Comparison of ENCODE assay signal across 8 cellular contexts in the genomic region with DNA sequence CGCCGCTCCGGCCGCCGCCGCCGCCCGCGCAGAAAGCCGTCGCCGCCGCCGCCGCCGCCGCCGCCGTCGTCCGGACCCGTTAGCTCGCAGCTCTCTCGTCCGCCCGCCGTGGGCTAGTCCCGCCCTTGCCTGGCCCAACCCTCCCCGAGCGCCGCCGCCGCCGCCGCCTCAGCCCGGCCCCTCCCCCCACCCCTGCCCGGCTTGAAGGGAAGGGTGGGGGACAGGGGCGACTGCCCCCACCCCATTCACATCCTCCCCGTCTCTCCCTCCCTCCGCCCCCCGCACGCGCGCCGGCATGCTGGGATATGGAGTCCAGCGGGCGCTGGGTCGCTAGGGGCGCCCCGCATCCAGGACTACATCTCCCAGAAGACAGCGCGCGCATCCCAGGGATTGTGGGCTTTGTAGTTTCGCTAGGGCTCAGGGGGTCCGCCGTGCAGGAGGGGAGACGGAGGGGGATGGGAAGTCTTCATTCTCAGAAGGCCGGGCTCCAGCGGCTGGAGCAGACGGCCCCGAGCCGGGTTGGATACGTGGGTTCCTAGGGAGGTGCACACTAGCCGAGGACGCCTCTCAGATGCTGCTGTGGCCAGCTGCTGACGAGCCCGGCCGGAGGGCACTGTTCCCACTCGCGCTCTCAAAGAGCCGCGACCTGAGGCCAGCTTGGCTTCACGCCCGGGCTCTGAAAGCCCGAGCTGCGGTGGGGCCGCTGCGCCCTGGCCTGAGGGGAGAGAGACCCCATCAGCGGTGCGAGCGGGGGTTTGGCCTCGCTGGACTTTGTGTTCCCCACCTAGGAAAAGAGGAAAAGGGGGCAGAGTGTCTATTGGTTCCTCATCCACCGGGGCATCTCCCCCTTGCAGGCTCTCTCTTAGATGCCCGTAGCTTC. TPM values are rescaled to one million over a fixed set of nuclear protein-coding genes. Genes with fewer than 3 reads are reported as not detected.
A peak's percentile ranks its signal among the peaks of the same experiment; 100 is the strongest.
DNase-seq lines count a peak whose midpoint lies in the region; ATAC-seq, FAIRE-seq and TF ChIP-seq lines count a peak whose summit lies in the region.

A gene with protein sequence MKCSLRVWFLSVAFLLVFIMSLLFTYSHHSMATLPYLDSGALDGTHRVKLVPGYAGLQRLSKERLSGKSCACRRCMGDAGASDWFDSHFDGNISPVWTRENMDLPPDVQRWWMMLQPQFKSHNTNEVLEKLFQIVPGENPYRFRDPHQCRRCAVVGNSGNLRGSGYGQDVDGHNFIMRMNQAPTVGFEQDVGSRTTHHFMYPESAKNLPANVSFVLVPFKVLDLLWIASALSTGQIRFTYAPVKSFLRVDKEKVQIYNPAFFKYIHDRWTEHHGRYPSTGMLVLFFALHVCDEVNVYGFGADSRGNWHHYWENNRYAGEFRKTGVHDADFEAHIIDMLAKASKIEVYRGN (minus strand): TSS at position 118 of the 880 bp plus-strand sequence. CDS start 40,570 bp downstream, outside the sequence.

- H3K4me1 ChIP-seq in A549: peaks cover 39% of the 10 kb centered on the region

- peaks cover 39% of the 10 kb centered on the region for H3K4me1 Mint-ChIP-seq in activated B cell treated with CpG ODN at 0.5 μM for 24 hours

- intact Hi-C loops in activated B cell treated with CpG ODN at 0.5 μM for 24 hours (cut with micrococcal nuclease): loop anchor here (1.0 to 5.0 kb wide), 7 partner anchors 8 to 1597 kb away; a partner anchor contains a TSS

- CTCF ChIA-PET in A549 (lab: Yijun Ruan, JAX) (interaction anchor here (0.8 to 1.9 kb wide), 6 partner anchors 10 to 58 kb away, joined by 3 to 8 read pairs (median 4); no protein-coding TSS in a partner anchor), activated B cell treated with CpG ODN at 0.5 μM for 24 hours (lab: Charles Lee) (interaction anchor here (1.3 to 1.6 kb wide), 3 partner anchors 15 to 59 kb away, joined by 4 to 6 read pairs (median 5); a partner anchor contains a TSS)

- H3K4me3 ChIP-seq in A549 (peak within 1 kb of the TSS; percentile 69), cardiac fibroblast (replicated peaks in 1 of 2; ENCODE audit: low read depth in 2 of 2, low read length in 2 of 2) (peak within 1 kb of the TSS; percentile 88 to 95)

- peaks cover 14% of the 10 kb centered on the region for H3K36me3 Mint-ChIP-seq in activated B cell treated with CpG ODN at 0.5 μM for 24 hours (ENCODE audit: low read depth)

- peak within 1 kb of the TSS; percentile 96 for H3K4me3 Mint-ChIP-seq in activated B cell treated with CpG ODN at 0.5 μM for 24 hours

- POLR2A ChIA-PET in A549 (lab: Yijun Ruan, JAX): interaction anchor here (1.0 to 3.6 kb wide), 2 partner anchors 11 to 59 kb away, joined by 4 to 20 read pairs; no protein-coding TSS in a partner anchor
- POLR2A ChIA-PET in activated B cell treated with CpG ODN at 0.5 μM for 24 hours (lab: Charles Lee): interaction anchor here (0.8 to 3.2 kb wide), 11 partner anchors 9 to 150 kb away, joined by 3 to 39 read pairs (median 7); a partner anchor contains a TSS

- 6% methylated on average over 13 of the region's 84 CpGs for WGBS in A549 (ENCODE audit: missing lambda C conversion rate)

- no peak for TF ChIP-seq EP300 in A549 (IDR thresholded peaks at IDR 0.05)

- peak within 1 kb of the TSS; percentile 93 for H3K4me2 ChIP-seq in A549

- no peak for FAIRE-seq in A549 (lab: Jason Lieb, UNC)

- H3K9me3 Mint-ChIP-seq in activated B cell treated with CpG ODN at 0.5 μM for 24 hours: no peaks in the 10 kb centered on the region

- H3K27me3 Mint-ChIP-seq in activated B cell treated with CpG ODN at 0.5 μM for 24 hours: no peaks in the 10 kb centered on the region

- peak within 1 kb of the TSS; percentile 92 to 98 for H3K27ac ChIP-seq in A549

- DNase-seq in A549 (ENCODE audit: low read depth in 1 of 2, low spot score in 1 of 2) (peak; percentile 93), NCI-H345 (lab: John Stamatoyannopoulos, UW) (peak; percentile 92), activated B cell treated with CpG ODN at 0.5 μM for 24 hours (peak; percentile 90), cardiac fibroblast (ENCODE audit: low read depth in 2 of 2) (peak; percentile 92 to 97), iris pigment epithelial cell (ENCODE audit: low read depth) (peak; percentile 94)
- DNase-seq in stimulated activated CD4-positive, alpha-beta T cell treated with anti-CD3 and anti-CD28 coated beads, Interleukin-12 subunit alpha, Interleukin-12 subunit beta, amount 100 ng/mL, for 24 hours (ENCODE audit: low read depth in 2 of 2): peak; percentile 83 to 90

- peak within 1 kb of the TSS; percentile 86 for H3K27ac Mint-ChIP-seq in activated B cell treated with CpG ODN at 0.5 μM for 24 hours

- ATAC-seq in A549 (peak; percentile 95 to 96), GM18858 (IDR thresholded peaks at IDR 0.05; ENCODE audit: unreplicated experiment) (peak; percentile 64), HG03097 (IDR thresholded peaks at IDR 0.05; ENCODE audit: low FRiP score, unreplicated experiment) (peak; percentile 71), activated B cell treated with CpG ODN at 0.5 μM for 24 hours (ENCODE audit: low read depth) (peak; percentile 96)

- TF ChIP-seq RAD21 in A549 (conservative IDR thresholded peaks at IDR 0.05 in 1 of 2, IDR thresholded peaks at IDR 0.05 in 1 of 2): no peak

- no peaks in the 10 kb centered on the region for H3K9me3 ChIP-seq in A549

- TF ChIP-seq POLR2A in A549 (IDR thresholded peaks at IDR 0.05; ENCODE audit: low read length): peak; percentile 16; the same call in 1 of the 2 replicates

- TF ChIP-seq CTCF in A549 (IDR thresholded peaks at IDR 0.05): no peak; the same call in 2 of the 3 replicates
- TF ChIP-seq CTCF in activated B cell treated with CpG ODN at 0.5 μM for 24 hours (IDR thresholded peaks at IDR 0.05): no peak
- TF ChIP-seq CTCF in cardiac fibroblast (IDR thresholded peaks at IDR 0.05; ENCODE audit: low read depth, low read length): peak; percentile 4

TF ChIP-seq in A549, 52 proteins besides CTCF, POLR2A, EP300 and RAD21 (continues in another document):
- no peak for TF ChIP-seq JUNB (IDR thresholded peaks at IDR 0.05)
- no peak for TF ChIP-seq HEYL (CRISPR knock-in tag; IDR thresholded peaks at IDR 0.05)
- TF ChIP-seq RCOR1 (IDR thresholded peaks at IDR 0.05; ENCODE audit: low read depth, low read length): no peak
- no peak for TF ChIP-seq RNF2 (IDR thresholded peaks at IDR 0.05; ENCODE audit: borderline replicate concordance, low read depth)
- no peak for TF ChIP-seq CBX2 (IDR thresholded peaks at IDR 0.05; ENCODE audit: borderline replicate concordance, low read depth)
- peak; percentile 68; the same call in 1 of the 2 replicates for TF ChIP-seq FOXS1 (CRISPR knock-in tag; IDR thresholded peaks at IDR 0.05)
- TF ChIP-seq BHLHE40 (IDR thresholded peaks at IDR 0.05; ENCODE audit: low read depth, low read length): no peak
- TF ChIP-seq, protein P1, sequence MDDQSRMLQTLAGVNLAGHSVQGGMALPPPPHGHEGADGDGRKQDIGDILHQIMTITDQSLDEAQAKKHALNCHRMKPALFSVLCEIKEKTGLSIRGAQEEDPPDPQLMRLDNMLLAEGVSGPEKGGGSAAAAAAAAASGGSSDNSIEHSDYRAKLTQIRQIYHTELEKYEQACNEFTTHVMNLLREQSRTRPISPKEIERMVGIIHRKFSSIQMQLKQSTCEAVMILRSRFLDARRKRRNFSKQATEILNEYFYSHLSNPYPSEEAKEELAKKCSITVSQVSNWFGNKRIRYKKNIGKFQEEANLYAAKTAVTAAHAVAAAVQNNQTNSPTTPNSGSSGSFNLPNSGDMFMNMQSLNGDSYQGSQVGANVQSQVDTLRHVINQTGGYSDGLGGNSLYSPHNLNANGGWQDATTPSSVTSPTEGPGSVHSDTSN (IDR thresholded peaks at IDR 0.05): no peak
- no peak for TF ChIP-seq RFX5 (IDR thresholded peaks at IDR 0.05)
- TF ChIP-seq MAZ (IDR thresholded peaks at IDR 0.05; ENCODE audit: borderline replicate concordance, low read depth, low read length): peak; percentile 99
- peak; percentile 64 to 67; a peak in 3 of 5 replicates for TF ChIP-seq JUN (IDR thresholded peaks at IDR 0.05)
- no peak for TF ChIP-seq SMC3 (IDR thresholded peaks at IDR 0.05)
- no peak for TF ChIP-seq ZC3H11A (IDR thresholded peaks at IDR 0.05)
- peak; percentile 85; the same call in 1 of the 2 replicates for TF ChIP-seq HOXB5 (CRISPR knock-in tag; IDR thresholded peaks at IDR 0.05)
- TF ChIP-seq, protein P2, sequence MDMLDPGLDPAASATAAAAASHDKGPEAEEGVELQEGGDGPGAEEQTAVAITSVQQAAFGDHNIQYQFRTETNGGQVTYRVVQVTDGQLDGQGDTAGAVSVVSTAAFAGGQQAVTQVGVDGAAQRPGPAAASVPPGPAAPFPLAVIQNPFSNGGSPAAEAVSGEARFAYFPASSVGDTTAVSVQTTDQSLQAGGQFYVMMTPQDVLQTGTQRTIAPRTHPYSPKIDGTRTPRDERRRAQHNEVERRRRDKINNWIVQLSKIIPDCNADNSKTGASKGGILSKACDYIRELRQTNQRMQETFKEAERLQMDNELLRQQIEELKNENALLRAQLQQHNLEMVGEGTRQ (IDR thresholded peaks at IDR 0.05): no peak
- TF ChIP-seq CBX8 (IDR thresholded peaks at IDR 0.05): no peak
- TF ChIP-seq, protein P3, sequence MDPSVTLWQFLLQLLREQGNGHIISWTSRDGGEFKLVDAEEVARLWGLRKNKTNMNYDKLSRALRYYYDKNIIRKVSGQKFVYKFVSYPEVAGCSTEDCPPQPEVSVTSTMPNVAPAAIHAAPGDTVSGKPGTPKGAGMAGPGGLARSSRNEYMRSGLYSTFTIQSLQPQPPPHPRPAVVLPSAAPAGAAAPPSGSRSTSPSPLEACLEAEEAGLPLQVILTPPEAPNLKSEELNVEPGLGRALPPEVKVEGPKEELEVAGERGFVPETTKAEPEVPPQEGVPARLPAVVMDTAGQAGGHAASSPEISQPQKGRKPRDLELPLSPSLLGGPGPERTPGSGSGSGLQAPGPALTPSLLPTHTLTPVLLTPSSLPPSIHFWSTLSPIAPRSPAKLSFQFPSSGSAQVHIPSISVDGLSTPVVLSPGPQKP (IDR thresholded peaks at IDR 0.05; ENCODE audit: low read depth, low read length): no peak
- TF ChIP-seq MYC (IDR thresholded peaks at IDR 0.05; ENCODE audit: borderline replicate concordance, low read length): peak; percentile 43; the same call in 1 of the 2 replicates
- TF ChIP-seq EHF (CRISPR knock-in tag; IDR thresholded peaks at IDR 0.05): no peak
- TF ChIP-seq POLR2AphosphoS2 (conservative IDR thresholded peaks at IDR 0.05; ENCODE audit: low read length): no peak
- no peak for TF ChIP-seq ZSCAN20 (CRISPR knock-in tag; IDR thresholded peaks at IDR 0.05)

RNA-seq across cellular contexts. Expression of the gene that starts here (rescaled TPM):
- polyA plus RNA-seq in A549 (2011; rRNA removed) (11.1 and 14.4 TPM in 2 replicates), A549 (2017; fragmentation: RNase III; extraction: RNeasy Plus Mini Kit Qiagen cat#74134 plus additional on column Dnase treatment) (13.8 to 16.3 TPM (median 15.5 TPM) in 3 replicates)
- 15.7 and 19.8 TPM in 2 replicates for polyA plus RNA-seq in A549 (2012; cell fraction: cytosol; rRNA removed)
- 21.8 and 23.9 TPM in 2 replicates for polyA plus RNA-seq in A549 (2012; cell fraction: nucleus; rRNA removed)
- polyA minus RNA-seq in A549 (2011; rRNA and poly(A)+ RNA removed): 38.9 and 44.0 TPM in 2 replicates
- total RNA-seq in activated B cell treated with CpG ODN at 0.5 μM for 24 hours: 51.5 and 57.4 TPM in 2 replicates

Comparison
In these comparisons a context has a peak if more than half of its experiments do, and no peak if none do; other contexts are left out.
1. Peak in every context shown above with its lines: DNase-seq, ATAC-seq, H3K4me3 ChIP-seq and H3K27ac ChIP-seq.